Comparison of ENCODE assay signal across 8 cellular contexts in genomic region chr19:7658219-7658686, GRCh38. TPM values are rescaled to one million over a fixed set of nuclear protein-coding genes. Genes with fewer than 3 reads are reported as not detected.
DNase-seq lines count a peak whose midpoint lies in the region; ATAC-seq and TF ChIP-seq lines count a peak whose summit lies in the region.

No MANE protein-coding gene starts in this region.

- H3K4me3 Mint-ChIP-seq in chondrocyte (ENCODE audit: unreplicated experiment) = no peak overlapping the region

- H3K36me3 Mint-ChIP-seq in chondrocyte (ENCODE audit: low read depth) = no peaks in the 10 kb centered on the region

- peaks cover 16% of the 10 kb centered on the region for H3K27me3 Mint-ChIP-seq in chondrocyte (ENCODE audit: low read depth)

- no peak overlapping the region for H3K27ac Mint-ChIP-seq in chondrocyte (ENCODE audit: unreplicated experiment)

- DNase-seq in DMS79 treated with DMSO at 0.1 percent for 48 hours (lab: John Stamatoyannopoulos, UW) (peak; percentile 78), NCI-H2196 (lab: John Stamatoyannopoulos, UW; ENCODE audit: unreplicated experiment) (peak; percentile 37), NCI-H345 treated with DMSO at 0.1 percent for 48 hours (lab: John Stamatoyannopoulos, UW; ENCODE audit: unreplicated experiment) (no peak), chondrocyte (ENCODE audit: low spot score) (no peak), NCI-H510A (lab: John Stamatoyannopoulos, UW) (no peak)
- DNase-seq in central memory CD4-positive, alpha-beta T cell = peak; percentile 62

- ATAC-seq in GM19467 (IDR thresholded peaks at IDR 0.05; ENCODE audit: unreplicated experiment) (peak; percentile 79), HG02970 (IDR thresholded peaks at IDR 0.05; ENCODE audit: low FRiP score, unreplicated experiment) (no peak)

- H3K4me1 Mint-ChIP-seq in chondrocyte (ENCODE audit: low read depth) = no peaks in the 10 kb centered on the region

- no peaks in the 10 kb centered on the region for H3K9me3 Mint-ChIP-seq in chondrocyte (ENCODE audit: low read depth)

- TF ChIP-seq CTCF in chondrocyte (IDR thresholded peaks at IDR 0.05) = no peak

RNA-seq across cellular contexts. Expression of gene RETN, which starts 10.6 kb away (rescaled TPM):
- not detected in 3 replicates for total RNA-seq in chondrocyte

RNA-seq across cellular contexts. Expression of gene MCEMP1, which starts 18.6 kb away (rescaled TPM):
- total RNA-seq in chondrocyte = not detected in 3 replicates

RNA-seq across cellular contexts. Expression of gene STXBP2, which starts 21.3 kb away (rescaled TPM):
- total RNA-seq in chondrocyte = 2.7 to 10.2 TPM (median 8.1 TPM) in 3 replicates

RNA-seq across cellular contexts. Expression of gene TRAPPC5, which starts 22.4 kb away (rescaled TPM):
- total RNA-seq in chondrocyte = 94.3 to 107 TPM (median 97.2 TPM) in 3 replicates

RNA-seq across cellular contexts. Expression of gene PCP2, which starts 24.7 kb away (rescaled TPM):
- total RNA-seq in chondrocyte = not detected in 3 replicates

Comparison
In these comparisons a context has a peak if more than half of its experiments do, and no peak if none do; other contexts are left out.
1. DNase-seq: peak in DMS79 treated with DMSO at 0.1 percent for 48 hours (single experiment), NCI-H2196 (single experiment) and central memory CD4-positive, alpha-beta T cell (single experiment); none in NCI-H345 treated with DMSO at 0.1 percent for 48 hours (single experiment), chondrocyte (single experiment) and NCI-H510A (single experiment).